In the genomic region with DNA sequence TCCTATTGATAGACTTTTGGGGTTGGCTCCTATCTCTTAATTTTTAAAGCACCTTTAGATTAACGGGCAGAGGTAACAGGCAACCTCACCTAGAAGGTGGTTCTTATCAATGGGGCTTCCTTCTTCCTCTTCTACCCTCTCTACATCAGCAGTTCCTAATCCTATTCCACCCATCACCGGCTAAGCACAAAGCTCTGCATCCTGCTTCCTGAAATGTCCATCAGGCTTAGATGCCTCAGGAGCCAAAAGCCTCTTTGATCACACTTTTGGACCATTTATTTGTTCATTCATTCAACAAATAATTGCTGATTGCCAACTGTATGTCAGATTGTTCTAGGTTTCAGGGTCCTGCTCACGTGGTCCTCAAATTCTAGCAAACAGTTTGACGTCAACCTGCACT, we compare ENCODE assay signal across 3 cellular contexts.
"Had no signal": no experiment of that assay in that cellular context is flagged by ENCODE, and none has a peak within 500 bp of the region (broad histone marks: within the 10 kb centered on the region; RNA-seq: fewer than 3 reads in every experiment).

No MANE protein-coding gene starts in this region.

- H3K4me3 ChIP-seq: GM12878 had no signal

- DNase-seq: GDM1, GF-D8 had no signal
